In genomic region chr3:138400651-138401070, GRCh38 we compare ENCODE assay signal across 1 cellular context.
A peak's percentile ranks its signal among the peaks of the same experiment; 100 is the strongest.
TF ChIP-seq lines count a peak whose summit lies in the region.

No MANE protein-coding gene starts in this region.

TF ChIP-seq in HepG2, 621 proteins besides CTCF, POLR2A, EP300 and RAD21:
- TF ChIP-seq ZNF274 (CRISPR knock-in tag; IDR thresholded peaks at IDR 0.05) (no peak), ZSCAN9 (CRISPR knock-in tag; IDR thresholded peaks at IDR 0.05; ENCODE audit: borderline replicate concordance) (no peak), PBX2 (CRISPR knock-in tag; IDR thresholded peaks at IDR 0.05) (no peak), ZNF10 (CRISPR knock-in tag; IDR thresholded peaks at IDR 0.05; ENCODE audit: borderline replicate concordance, low read depth) (no peak), HNF1B (CRISPR knock-in tag; IDR thresholded peaks at IDR 0.05) (no peak), POLR2AphosphoS2 (IDR thresholded peaks at IDR 0.05; ENCODE audit: low read depth, low read length) (no peak), ARID3A (IDR thresholded peaks at IDR 0.05; ENCODE audit: low read depth, low read length) (0 out of 2 replicates have a peak, but pooled peaks have one; percentile 35), WIZ (CRISPR knock-in tag; IDR thresholded peaks at IDR 0.05) (no peak), FOXA1 (IDR thresholded peaks at IDR 0.05) (no peak), FOXA1 (CRISPR knock-in tag; IDR thresholded peaks at IDR 0.05) (no peak), HNF4A (CRISPR knock-in tag; IDR thresholded peaks at IDR 0.05) (peak; percentile 66), TCF7 (IDR thresholded peaks at IDR 0.05; ENCODE audit: low read depth) (peak; percentile 16; the same call in 1 of the 2 replicates), CEBPB (IDR thresholded peaks at IDR 0.05; ENCODE audit: borderline replicate concordance, low read depth, low read length) (peak; percentile 30; the same call in 1 of the 2 replicates), MAX (IDR thresholded peaks at IDR 0.05) (0 out of 2 replicates have a peak, but pooled peaks have one; percentile 18), DNMT1 (CRISPR knock-in tag; IDR thresholded peaks at IDR 0.05) (no peak), ZNF431 (CRISPR knock-in tag; IDR thresholded peaks at IDR 0.05; ENCODE audit: borderline replicate concordance, low read depth) (no peak), NAIF1 (CRISPR knock-in tag; IDR thresholded peaks at IDR 0.05; ENCODE audit: borderline replicate concordance) (no peak), ZNF333 (CRISPR knock-in tag; IDR thresholded peaks at IDR 0.05; ENCODE audit: borderline replicate concordance) (no peak)
